In the genomic region with DNA sequence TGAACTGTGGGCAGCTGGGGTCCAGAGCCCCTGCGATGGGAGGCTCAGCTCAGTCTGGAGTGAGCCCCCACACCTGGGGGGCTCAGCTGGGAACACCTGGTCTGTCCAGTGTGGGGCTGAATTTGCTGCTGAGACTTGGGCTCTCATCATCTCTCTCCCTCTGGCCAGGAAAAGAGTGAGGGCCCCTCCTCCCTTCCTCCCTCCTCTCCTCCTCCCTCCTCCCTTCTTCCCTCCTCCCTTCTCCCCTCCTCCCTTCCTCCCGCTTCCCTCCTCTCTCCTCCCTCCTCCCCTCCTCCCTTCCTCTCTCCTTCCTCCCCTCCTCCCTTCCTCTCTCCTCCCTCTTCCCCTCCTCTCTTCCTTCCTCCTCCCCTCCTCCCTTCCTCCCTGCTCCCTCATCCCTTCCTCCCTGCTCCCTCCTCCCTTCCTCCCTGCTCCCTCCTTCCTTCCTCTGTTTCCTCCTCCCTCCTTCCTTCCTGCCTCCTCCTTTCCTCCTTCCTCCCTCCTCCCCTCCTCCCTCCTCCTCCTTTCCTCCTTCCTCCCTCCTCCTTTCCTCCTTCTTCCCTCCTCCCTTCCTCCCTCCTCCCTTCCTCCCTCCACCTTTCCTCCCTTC, we compare ENCODE assay signal across 1 cellular context.
TF ChIP-seq lines count a peak whose summit lies in the region.

No MANE protein-coding gene starts in this region.

TF ChIP-seq in HepG2, 621 proteins besides CTCF, POLR2A, EP300 and RAD21 (continued from another document):
- TF ChIP-seq, protein P1, sequence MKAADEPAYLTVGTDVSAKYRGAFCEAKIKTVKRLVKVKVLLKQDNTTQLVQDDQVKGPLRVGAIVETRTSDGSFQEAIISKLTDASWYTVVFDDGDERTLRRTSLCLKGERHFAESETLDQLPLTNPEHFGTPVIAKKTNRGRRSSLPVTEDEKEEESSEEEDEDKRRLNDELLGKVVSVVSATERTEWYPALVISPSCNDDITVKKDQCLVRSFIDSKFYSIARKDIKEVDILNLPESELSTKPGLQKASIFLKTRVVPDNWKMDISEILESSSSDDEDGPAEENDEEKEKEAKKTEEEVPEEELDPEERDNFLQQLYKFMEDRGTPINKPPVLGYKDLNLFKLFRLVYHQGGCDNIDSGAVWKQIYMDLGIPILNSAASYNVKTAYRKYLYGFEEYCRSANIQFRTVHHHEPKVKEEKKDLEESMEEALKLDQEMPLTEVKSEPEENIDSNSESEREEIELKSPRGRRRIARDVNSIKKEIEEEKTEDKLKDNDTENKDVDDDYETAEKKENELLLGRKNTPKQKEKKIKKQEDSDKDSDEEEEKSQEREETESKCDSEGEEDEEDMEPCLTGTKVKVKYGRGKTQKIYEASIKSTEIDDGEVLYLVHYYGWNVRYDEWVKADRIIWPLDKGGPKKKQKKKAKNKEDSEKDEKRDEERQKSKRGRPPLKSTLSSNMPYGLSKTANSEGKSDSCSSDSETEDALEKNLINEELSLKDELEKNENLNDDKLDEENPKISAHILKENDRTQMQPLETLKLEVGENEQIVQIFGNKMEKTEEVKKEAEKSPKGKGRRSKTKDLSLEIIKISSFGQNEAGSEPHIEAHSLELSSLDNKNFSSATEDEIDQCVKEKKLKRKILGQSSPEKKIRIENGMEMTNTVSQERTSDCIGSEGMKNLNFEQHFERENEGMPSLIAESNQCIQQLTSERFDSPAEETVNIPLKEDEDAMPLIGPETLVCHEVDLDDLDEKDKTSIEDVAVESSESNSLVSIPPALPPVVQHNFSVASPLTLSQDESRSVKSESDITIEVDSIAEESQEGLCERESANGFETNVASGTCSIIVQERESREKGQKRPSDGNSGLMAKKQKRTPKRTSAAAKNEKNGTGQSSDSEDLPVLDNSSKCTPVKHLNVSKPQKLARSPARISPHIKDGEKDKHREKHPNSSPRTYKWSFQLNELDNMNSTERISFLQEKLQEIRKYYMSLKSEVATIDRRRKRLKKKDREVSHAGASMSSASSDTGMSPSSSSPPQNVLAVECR (CRISPR knock-in tag; IDR thresholded peaks at IDR 0.05; ENCODE audit: borderline replicate concordance) = no peak
- TF ChIP-seq, protein P2, sequence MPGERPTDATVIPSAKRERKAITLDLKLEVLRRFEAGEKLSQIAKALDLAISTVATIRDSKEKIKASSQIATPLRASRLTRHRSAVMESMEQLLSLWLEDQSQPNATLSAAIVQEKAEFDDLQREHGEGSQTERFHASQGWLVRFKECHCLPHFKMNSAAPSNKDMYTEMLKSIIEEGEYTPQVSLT (CRISPR knock-in tag; IDR thresholded peaks at IDR 0.05; ENCODE audit: borderline replicate concordance, low read depth) = no peak
- TF ChIP-seq SNAPC2 (CRISPR knock-in tag; IDR thresholded peaks at IDR 0.05) (no peak), SAP130 (CRISPR knock-in tag; IDR thresholded peaks at IDR 0.05; ENCODE audit: low read depth) (no peak), PHF21A (CRISPR knock-in tag; IDR thresholded peaks at IDR 0.05) (no peak), SAFB2 (CRISPR knock-in tag; IDR thresholded peaks at IDR 0.05; ENCODE audit: borderline replicate concordance, low read depth) (no peak), ZNF33B (CRISPR knock-in tag; IDR thresholded peaks at IDR 0.05) (no peak), SALL2 (CRISPR knock-in tag; IDR thresholded peaks at IDR 0.05) (no peak), ZNF335 (CRISPR knock-in tag; IDR thresholded peaks at IDR 0.05) (no peak), RELA (CRISPR knock-in tag; IDR thresholded peaks at IDR 0.05) (no peak), ZNF263 (CRISPR knock-in tag; IDR thresholded peaks at IDR 0.05) (peak; percentile 41; the same call in 1 of the 2 replicates), ZNF180 (CRISPR knock-in tag; IDR thresholded peaks at IDR 0.05; ENCODE audit: borderline replicate concordance, low read depth) (no peak)
- TF ChIP-seq, protein P3, sequence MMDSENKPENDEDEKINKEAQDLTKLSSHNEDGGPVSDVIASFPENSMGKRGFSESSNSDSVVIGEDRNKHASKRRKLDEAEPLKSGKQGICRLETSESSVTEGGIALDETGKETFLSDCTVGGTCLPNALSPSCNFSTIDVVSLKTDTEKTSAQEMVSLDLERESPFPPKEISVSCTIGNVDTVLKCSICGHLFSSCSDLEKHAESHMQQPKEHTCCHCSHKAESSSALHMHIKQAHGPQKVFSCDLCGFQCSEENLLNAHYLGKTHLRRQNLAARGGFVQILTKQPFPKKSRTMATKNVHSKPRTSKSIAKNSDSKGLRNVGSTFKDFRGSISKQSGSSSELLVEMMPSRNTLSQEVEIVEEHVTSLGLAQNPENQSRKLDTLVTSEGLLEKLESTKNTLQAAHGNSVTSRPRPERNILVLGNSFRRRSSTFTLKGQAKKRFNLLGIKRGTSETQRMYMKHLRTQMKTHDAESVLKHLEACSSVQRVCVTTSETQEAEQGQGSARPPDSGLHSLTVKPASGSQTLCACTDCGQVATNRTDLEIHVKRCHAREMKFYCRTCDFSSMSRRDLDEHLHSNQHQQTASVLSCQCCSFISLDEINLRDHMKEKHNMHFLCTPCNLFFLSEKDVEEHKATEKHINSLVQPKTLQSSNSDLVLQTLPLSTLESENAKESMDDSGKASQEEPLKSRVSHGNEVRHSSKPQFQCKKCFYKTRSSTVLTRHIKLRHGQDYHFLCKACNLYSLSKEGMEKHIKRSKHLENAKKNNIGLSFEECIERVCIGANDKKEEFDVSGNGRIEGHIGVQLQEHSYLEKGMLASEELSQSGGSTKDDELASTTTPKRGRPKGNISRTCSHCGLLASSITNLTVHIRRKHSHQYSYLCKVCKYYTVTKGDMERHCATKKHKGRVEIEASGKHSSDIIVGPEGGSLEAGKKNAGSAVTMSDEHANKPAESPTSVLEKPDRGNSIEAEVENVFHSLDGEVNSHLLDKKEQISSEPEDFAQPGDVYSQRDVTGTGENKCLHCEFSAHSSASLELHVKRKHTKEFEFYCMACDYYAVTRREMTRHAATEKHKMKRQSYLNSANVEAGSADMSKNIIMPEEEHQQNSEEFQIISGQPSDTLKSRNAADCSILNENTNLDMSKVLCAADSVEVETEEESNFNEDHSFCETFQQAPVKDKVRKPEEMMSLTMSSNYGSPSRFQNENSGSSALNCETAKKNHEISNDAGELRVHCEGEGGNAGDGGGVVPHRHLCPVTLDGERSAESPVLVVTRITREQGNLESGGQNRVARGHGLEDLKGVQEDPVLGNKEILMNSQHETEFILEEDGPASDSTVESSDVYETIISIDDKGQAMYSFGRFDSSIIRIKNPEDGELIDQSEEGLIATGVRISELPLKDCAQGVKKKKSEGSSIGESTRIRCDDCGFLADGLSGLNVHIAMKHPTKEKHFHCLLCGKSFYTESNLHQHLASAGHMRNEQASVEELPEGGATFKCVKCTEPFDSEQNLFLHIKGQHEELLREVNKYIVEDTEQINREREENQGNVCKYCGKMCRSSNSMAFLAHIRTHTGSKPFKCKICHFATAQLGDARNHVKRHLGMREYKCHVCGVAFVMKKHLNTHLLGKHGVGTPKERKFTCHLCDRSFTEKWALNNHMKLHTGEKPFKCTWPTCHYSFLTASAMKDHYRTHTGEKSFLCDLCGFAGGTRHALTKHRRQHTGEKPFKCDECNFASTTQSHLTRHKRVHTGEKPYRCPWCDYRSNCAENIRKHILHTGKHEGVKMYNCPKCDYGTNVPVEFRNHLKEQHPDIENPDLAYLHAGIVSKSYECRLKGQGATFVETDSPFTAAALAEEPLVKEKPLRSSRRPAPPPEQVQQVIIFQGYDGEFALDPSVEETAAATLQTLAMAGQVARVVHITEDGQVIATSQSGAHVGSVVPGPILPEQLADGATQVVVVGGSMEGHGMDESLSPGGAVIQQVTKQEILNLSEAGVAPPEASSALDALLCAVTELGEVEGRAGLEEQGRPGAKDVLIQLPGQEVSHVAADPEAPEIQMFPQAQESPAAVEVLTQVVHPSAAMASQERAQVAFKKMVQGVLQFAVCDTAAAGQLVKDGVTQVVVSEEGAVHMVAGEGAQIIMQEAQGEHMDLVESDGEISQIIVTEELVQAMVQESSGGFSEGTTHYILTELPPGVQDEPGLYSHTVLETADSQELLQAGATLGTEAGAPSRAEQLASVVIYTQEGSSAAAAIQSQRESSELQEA (CRISPR knock-in tag; IDR thresholded peaks at IDR 0.05; ENCODE audit: not compliant biosample characterization) = no peak
